25 cellular contexts compared by ENCODE assay signal in the genomic region with DNA sequence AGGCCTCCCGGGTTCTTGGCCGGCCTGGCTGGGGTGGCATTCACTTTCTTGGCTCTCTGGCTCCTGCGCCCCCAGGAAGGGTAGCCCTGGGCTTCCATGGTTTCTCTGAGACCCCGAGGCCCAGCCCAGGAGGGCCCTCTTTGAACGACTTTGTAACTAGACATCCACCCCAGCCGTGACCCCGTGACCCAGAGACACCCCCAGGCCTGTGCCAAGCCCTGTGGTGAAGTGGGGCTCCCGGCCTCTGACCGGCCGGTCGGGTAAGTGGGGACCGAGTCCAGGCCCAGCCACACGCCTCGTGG.
DNase-seq lines count a peak whose midpoint lies in the region; ATAC-seq and TF ChIP-seq lines count a peak whose summit lies in the region.
"Had no signal": no experiment of that assay in that cellular context is flagged by ENCODE, and none has a peak within 500 bp of the region (broad histone marks: within the 10 kb centered on the region; RNA-seq: fewer than 3 reads in every experiment).

No MANE protein-coding gene starts in this region.

- H3K4me3 Mint-ChIP-seq in CD14-positive monocyte: no peak overlapping the region
- H3K4me3 Mint-ChIP-seq: activated T-helper 1 cell treated with anti-CD3 and anti-CD28 coated beads, Interleukin-12 subunit alpha, Interleukin-12 subunit beta, Interleukin-2, Interleukin-4 antibody, amounts not matched to agents 30 ng/mL and 10 ng/mL and 1 ng/mL, durations not matched to agents 14 hours and 24 hours and 36 hours; CD4-positive, alpha-beta T cell; HFFc6; mesothelial cell of epicardium; naive B cell; stimulated activated memory B cell treated with anti-CD40 and anti-IgM and Interleukin-4, amounts not matched to agents 10 μg/mL and 1 μg/mL and 100 μg/mL, for 72 hours had no signal

- peaks cover 0 to 88% (median 43%) of the 10 kb centered on the region in 4 donors for H3K4me1 ChIP-seq in right lobe of liver
- H3K4me1 ChIP-seq in spleen: peaks cover 0 to 60% (median 25%) of the 10 kb centered on the region in 6 donors

- H3K4me3 ChIP-seq in right lobe of liver: no peak overlapping the region
- H3K4me3 ChIP-seq in spleen: no peak overlapping the region
- H3K4me3 ChIP-seq: left lung had no signal

- DNase-seq in CD14-positive monocyte (ENCODE audit: low spot score) (peak; percentile 32), right lobe of liver (peak in 1 of 3 donors; percentile 53), spleen (peak; percentile 64), COLO668 (lab: John Stamatoyannopoulos, UW; ENCODE audit: unreplicated experiment) (no peak)
- no peak for DNase-seq in activated CD4-positive, alpha-beta T cell treated with anti-CD3 and anti-CD28 coated beads, Interleukin-2, amount 50 U/mL, for 48 hours
- DNase-seq: activated CD4-positive, alpha-beta T cell treated with anti-CD3 and anti-CD28 coated beads, Interleukin-2, amount 50 U/mL, for 4 hours; activated CD8-positive, alpha-beta memory T cell treated with anti-CD3 and anti-CD28 coated beads, Interleukin-2, amount 50 U/mL, for 4 hours; activated naive CD4-positive, alpha-beta T cell treated with Interleukin-2 at 50 U/mL for 16 hours; AML-193; CD4-positive, alpha-beta T cell; HFFc6; naive B cell; NCI-H1092 treated with DMSO at 0.1 percent for 48 hours; NCI-H2029 treated with DMSO at 0.1 percent for 48 hours; NCI-H226; NCI-H69; SIG-M5 had no signal

- H3K9me3 Mint-ChIP-seq in CD14-positive monocyte: no peaks in the 10 kb centered on the region
- H3K9me3 Mint-ChIP-seq: activated T-helper 1 cell treated with anti-CD3 and anti-CD28 coated beads, Interleukin-12 subunit alpha, Interleukin-12 subunit beta, Interleukin-2, Interleukin-4 antibody, amounts not matched to agents 30 ng/mL and 10 ng/mL and 1 ng/mL, durations not matched to agents 14 hours and 24 hours and 36 hours; CD4-positive, alpha-beta T cell; HFFc6; mesothelial cell of epicardium; stimulated activated memory B cell treated with anti-CD40 and anti-IgM and Interleukin-4, amounts not matched to agents 10 μg/mL and 1 μg/mL and 100 μg/mL, for 72 hours had no signal

- no peak for ATAC-seq in right lobe of liver
- no peak for ATAC-seq in GM21390 (IDR thresholded peaks at IDR 0.05; ENCODE audit: unreplicated experiment)
- ATAC-seq in GM21360 (IDR thresholded peaks at IDR 0.05; ENCODE audit: unreplicated experiment): no peak
- ATAC-seq: activated CD4-positive, CD25-positive, alpha-beta regulatory T cell treated with anti-CD3 and anti-CD28 coated beads, Interleukin-2, amount 50 U/mL, for 24 hours; left lung; stimulated activated memory B cell treated with anti-CD40 and anti-IgM and Interleukin-4, amounts not matched to agents 10 μg/mL and 1 μg/mL and 100 μg/mL, for 72 hours had no signal

- intact Hi-C loops in CD14-positive monocyte (cut with micrococcal nuclease): no loop called here
- intact Hi-C loops in right lobe of liver (cut with DNase I): no loop called here
- intact Hi-C loops in spleen (cut with DNase I; ENCODE audit: low total_unique reads): no loop called here

- TF ChIP-seq POLR2A in right lobe of liver (IDR thresholded peaks at IDR 0.05) (no peak), spleen (IDR thresholded peaks at IDR 0.05) (no peak)

- no peak overlapping the region for H3K27ac Mint-ChIP-seq in CD14-positive monocyte
- H3K27ac Mint-ChIP-seq: activated T-helper 1 cell treated with anti-CD3 and anti-CD28 coated beads, Interleukin-12 subunit alpha, Interleukin-12 subunit beta, Interleukin-2, Interleukin-4 antibody, amounts not matched to agents 30 ng/mL and 10 ng/mL and 1 ng/mL, durations not matched to agents 14 hours and 24 hours and 36 hours; CD4-positive, alpha-beta T cell; HFFc6; mesothelial cell of epicardium; naive B cell; stimulated activated memory B cell treated with anti-CD40 and anti-IgM and Interleukin-4, amounts not matched to agents 10 μg/mL and 1 μg/mL and 100 μg/mL, for 72 hours had no signal

- H3K9me3 ChIP-seq in right lobe of liver (no peaks in the 10 kb centered on the region), spleen (no peaks in the 10 kb centered on the region)
- H3K9me3 ChIP-seq: left lung had no signal

- no peaks in the 10 kb centered on the region for H3K27me3 ChIP-seq in right lobe of liver
- H3K27me3 ChIP-seq in spleen (replicated peaks in 1 of 7): peaks cover 0 to 16% (median 0%) of the 10 kb centered on the region in 7 donors

- TF ChIP-seq CTCF in CD14-positive monocyte (IDR thresholded peaks at IDR 0.05): no peak
- no peak for TF ChIP-seq CTCF in right lobe of liver (IDR thresholded peaks at IDR 0.05)
- TF ChIP-seq CTCF in spleen (IDR thresholded peaks at IDR 0.05 in 8 of 11, conservative IDR thresholded peaks at IDR 0.05 in 3 of 11): no peak

- H3K36me3 Mint-ChIP-seq in CD14-positive monocyte: no peaks in the 10 kb centered on the region
- H3K36me3 Mint-ChIP-seq: naive B cell; stimulated activated memory B cell treated with anti-CD40 and anti-IgM and Interleukin-4, amounts not matched to agents 10 μg/mL and 1 μg/mL and 100 μg/mL, for 72 hours had no signal

- H3K27ac ChIP-seq in cingulate gyrus (ENCODE audit: low read depth, low read length) (peak overlapping the region; percentile 60), right lobe of liver (peak overlapping the region in 2 of 3 donors; percentile 77 to 84), spleen (peak overlapping the region in 1 of 8 donors; percentile 76)

- peaks cover 1 to 11% (median 4%) of the 10 kb centered on the region in 3 donors for H3K27me3 Mint-ChIP-seq in CD14-positive monocyte (ENCODE audit: low read depth in 3 of 3)

- H3K36me3 ChIP-seq in right lobe of liver (peaks cover 0 to 17% (median 7%) of the 10 kb centered on the region in 4 donors), spleen (peaks cover 0 to 12% (median 0%) of the 10 kb centered on the region in 6 donors)

- no peaks in the 10 kb centered on the region for H3K4me1 Mint-ChIP-seq in CD14-positive monocyte

- 18% methylated on average over 5 of the region's 14 CpGs for WGBS in right lobe of liver (ENCODE audit: insufficient coverage, low coverage, low lambda C conversion rate, missing lambda C conversion rate)
- WGBS in spleen, 5 donors: 89 to 95% (median 91%) methylated on average over 12 to 14 of the region's 14 CpGs

Comparison
In these comparisons a context has a peak if more than half of its experiments do, and no peak if none do; other contexts are left out.
1. DNase-seq: peak in CD14-positive monocyte (single experiment) and spleen (single experiment); none in COLO668 (single experiment) and activated CD4-positive, alpha-beta T cell treated with anti-CD3 and anti-CD28 coated beads, Interleukin-2, amount 50 U/mL, for 48 hours (0 of 2).